Comparison of ENCODE assay signal across 1 cellular context in genomic region chr12:28759334-28759733, GRCh38.
TF ChIP-seq lines count a peak whose summit lies in the region.

No MANE protein-coding gene starts in this region.

TF ChIP-seq in H1, 55 proteins besides CTCF, POLR2A, EP300 and RAD21 (continued from another document):
- TF ChIP-seq KDM5A (IDR thresholded peaks at IDR 0.05; ENCODE audit: low read length) (no peak), ATF3 (IDR thresholded peaks at IDR 0.05; ENCODE audit: insufficient read depth, low read depth, low read length) (0 out of 2 replicates have a peak, but pooled peaks have one; percentile 45), EZH2 (IDR thresholded peaks at IDR 0.05; ENCODE audit: low read depth, low read length, severe bottlenecking) (no peak), RXRA (IDR thresholded peaks at IDR 0.05; ENCODE audit: insufficient read depth, low read depth, low read length) (no peak), BCL11A (IDR thresholded peaks at IDR 0.05; ENCODE audit: low read depth in 2 of 2, low read length in 2 of 2) (peak in 1 of 2 experiments; percentile 43), MAFK (IDR thresholded peaks at IDR 0.05; ENCODE audit: low read depth, low read length) (peak; percentile 61; the same call in 1 of the 2 replicates), TAF1 (IDR thresholded peaks at IDR 0.05; ENCODE audit: low read depth, low read length) (no peak), BACH1 (IDR thresholded peaks at IDR 0.05; ENCODE audit: low read length) (peak; percentile 54; the same call in 1 of the 2 replicates), GABPA (IDR thresholded peaks at IDR 0.05; ENCODE audit: borderline replicate concordance, insufficient read depth, low read length) (no peak), SP4 (IDR thresholded peaks at IDR 0.05; ENCODE audit: low read length) (no peak), TBP (IDR thresholded peaks at IDR 0.05; ENCODE audit: low read depth, low read length) (no peak), POU5F1 (IDR thresholded peaks at IDR 0.05; ENCODE audit: low read depth, low read length) (peak; percentile 88), POLR2AphosphoS5 (IDR thresholded peaks at IDR 0.05; ENCODE audit: low read depth, low read length) (peak; percentile 23; the same call in 1 of the 2 replicates), SIRT6 (IDR thresholded peaks at IDR 0.05; ENCODE audit: low read length) (no peak), CTBP2 (IDR thresholded peaks at IDR 0.05; ENCODE audit: borderline replicate concordance, insufficient read depth, insufficient read length, low read length) (no peak), BRCA1 (IDR thresholded peaks at IDR 0.05; ENCODE audit: low read depth, low read length) (no peak), CHD2 (IDR thresholded peaks at IDR 0.05; ENCODE audit: low read length) (peak; percentile 55; the same call in 1 of the 2 replicates), KDM4A (IDR thresholded peaks at IDR 0.05; ENCODE audit: low read depth, low read length, severe bottlenecking) (no peak), CBX8 (IDR thresholded peaks at IDR 0.05; ENCODE audit: borderline replicate concordance, low read depth, low read length) (no peak), SAP30 (IDR thresholded peaks at IDR 0.05; ENCODE audit: insufficient read depth, insufficient replicate concordance, low read length) (no peak), GTF2F1 (IDR thresholded peaks at IDR 0.05; ENCODE audit: borderline replicate concordance, low read depth, low read length) (no peak), NRF1 (IDR thresholded peaks at IDR 0.05; ENCODE audit: low read depth, low read length) (no peak), SIN3A (conservative IDR thresholded peaks at IDR 0.05 in 1 of 2, IDR thresholded peaks at IDR 0.05 in 1 of 2; ENCODE audit: low read depth in 1 of 2, low read length in 2 of 2) (no peak), SP2 (IDR thresholded peaks at IDR 0.05; ENCODE audit: low read length) (no peak), SP1 (IDR thresholded peaks at IDR 0.05; ENCODE audit: low read depth, low read length) (peak; percentile 83), SUZ12 (IDR thresholded peaks at IDR 0.05; ENCODE audit: low read length) (no peak), JUND (IDR thresholded peaks at IDR 0.05; ENCODE audit: low read length) (peak; percentile 98), FOSL1 (IDR thresholded peaks at IDR 0.05; ENCODE audit: insufficient read depth, low read depth, low read length) (no peak), TCF12 (IDR thresholded peaks at IDR 0.05; ENCODE audit: low read depth, low read length) (peak; percentile 99), PHF8 (conservative IDR thresholded peaks at IDR 0.05; ENCODE audit: low read depth, low read length) (no peak), CEBPB (IDR thresholded peaks at IDR 0.05; ENCODE audit: low read depth, low read length) (peak; percentile 92), JUN (IDR thresholded peaks at IDR 0.05; ENCODE audit: low read depth, low read length) (peak; percentile 98), ATF2 (IDR thresholded peaks at IDR 0.05; ENCODE audit: low read length) (peak; percentile 59; the same call in 1 of the 2 replicates), CHD7 (IDR thresholded peaks at IDR 0.05; ENCODE audit: insufficient replicate concordance, low read length) (no peak), YY1 (IDR thresholded peaks at IDR 0.05; ENCODE audit: low read depth, low read length) (no peak), EGR1 (IDR thresholded peaks at IDR 0.05; ENCODE audit: borderline replicate concordance, low read depth, low read length) (no peak), MAX (IDR thresholded peaks at IDR 0.05) (peak; percentile 34; the same call in 1 of the 2 replicates), HDAC2 (IDR thresholded peaks at IDR 0.05; ENCODE audit: borderline replicate concordance in 1 of 2, low read depth in 2 of 2, low read length in 2 of 2) (no peak; a peak in 1 of 4 replicates), RFX5 (IDR thresholded peaks at IDR 0.05; ENCODE audit: borderline replicate concordance, low read depth, low read length) (no peak), CREB1 (IDR thresholded peaks at IDR 0.05) (no peak), SRF (IDR thresholded peaks at IDR 0.05; ENCODE audit: low read depth, low read length) (no peak), CBX5 (IDR thresholded peaks at IDR 0.05; ENCODE audit: low read depth, low read length) (no peak), ZNF274 (IDR thresholded peaks at IDR 0.05; ENCODE audit: borderline replicate concordance, extremely low read depth, low read length) (no peak), TAF7 (optimal IDR thresholded peaks at IDR 0.05; ENCODE audit: borderline replicate concordance, low read depth, low read length) (no peak)
